1 cellular context compared by ENCODE assay signal in the genomic region with DNA sequence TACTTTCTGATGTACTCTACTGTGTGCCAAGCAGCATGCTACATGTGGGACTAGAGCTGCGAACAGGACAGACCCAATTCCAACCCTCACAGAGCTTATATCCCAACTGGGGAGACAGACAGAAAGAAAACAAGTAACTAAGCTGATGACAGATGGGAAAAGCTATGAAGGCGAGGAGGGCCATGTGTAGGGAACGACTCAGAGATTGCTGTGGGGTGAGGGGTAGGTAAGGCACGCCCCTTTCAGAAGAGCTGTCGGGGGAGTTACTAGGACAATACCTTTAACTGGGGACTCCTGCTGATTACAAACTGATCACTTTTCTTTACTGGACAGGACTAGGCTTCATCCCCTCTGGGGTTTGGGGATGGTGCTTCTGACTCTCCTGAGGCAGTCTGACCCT.
TF ChIP-seq lines count a peak whose summit lies in the region.

No MANE protein-coding gene starts in this region.

TF ChIP-seq in HCT116, 20 proteins besides CTCF, POLR2A, EP300 and RAD21:
- TF ChIP-seq, protein P1, sequence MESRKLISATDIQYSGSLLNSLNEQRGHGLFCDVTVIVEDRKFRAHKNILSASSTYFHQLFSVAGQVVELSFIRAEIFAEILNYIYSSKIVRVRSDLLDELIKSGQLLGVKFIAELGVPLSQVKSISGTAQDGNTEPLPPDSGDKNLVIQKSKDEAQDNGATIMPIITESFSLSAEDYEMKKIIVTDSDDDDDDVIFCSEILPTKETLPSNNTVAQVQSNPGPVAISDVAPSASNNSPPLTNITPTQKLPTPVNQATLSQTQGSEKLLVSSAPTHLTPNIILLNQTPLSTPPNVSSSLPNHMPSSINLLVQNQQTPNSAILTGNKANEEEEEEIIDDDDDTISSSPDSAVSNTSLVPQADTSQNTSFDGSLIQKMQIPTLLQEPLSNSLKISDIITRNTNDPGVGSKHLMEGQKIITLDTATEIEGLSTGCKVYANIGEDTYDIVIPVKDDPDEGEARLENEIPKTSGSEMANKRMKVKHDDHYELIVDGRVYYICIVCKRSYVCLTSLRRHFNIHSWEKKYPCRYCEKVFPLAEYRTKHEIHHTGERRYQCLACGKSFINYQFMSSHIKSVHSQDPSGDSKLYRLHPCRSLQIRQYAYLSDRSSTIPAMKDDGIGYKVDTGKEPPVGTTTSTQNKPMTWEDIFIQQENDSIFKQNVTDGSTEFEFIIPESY (IDR thresholded peaks at IDR 0.05; ENCODE audit: extremely low read depth, insufficient replicate concordance, low read length), result no peak
- TF ChIP-seq SP1 (IDR thresholded peaks at IDR 0.05; ENCODE audit: low read depth), result no peak
- no peak for TF ChIP-seq FOSL1 (IDR thresholded peaks at IDR 0.05; ENCODE audit: low read depth)
- no peak for TF ChIP-seq ZNF274 (IDR thresholded peaks at IDR 0.05; ENCODE audit: low read depth, low read length)
- no peak for TF ChIP-seq SRF (IDR thresholded peaks at IDR 0.05; ENCODE audit: low read depth)
- TF ChIP-seq EZH2 (IDR thresholded peaks at IDR 0.05), result no peak
- no peak for TF ChIP-seq JUND (IDR thresholded peaks at IDR 0.05)
